Comparison of ENCODE assay signal across 1 cellular context in genomic region chr6:30845183-30845582, GRCh38.
A peak's percentile ranks its signal among the peaks of the same experiment; 100 is the strongest.
TF ChIP-seq lines count a peak whose summit lies in the region.

No MANE protein-coding gene starts in this region.

TF ChIP-seq in HEK293T, 16 proteins besides CTCF, POLR2A, EP300 and RAD21 (continued from another document):
- peak; percentile 44; the same call in 1 of the 2 replicates for TF ChIP-seq PKNOX1 (IDR thresholded peaks at IDR 0.05)
- no peak for TF ChIP-seq BHLHE40 (IDR thresholded peaks at IDR 0.05; ENCODE audit: borderline replicate concordance)
